10 cellular contexts compared by ENCODE assay signal in the genomic region with DNA sequence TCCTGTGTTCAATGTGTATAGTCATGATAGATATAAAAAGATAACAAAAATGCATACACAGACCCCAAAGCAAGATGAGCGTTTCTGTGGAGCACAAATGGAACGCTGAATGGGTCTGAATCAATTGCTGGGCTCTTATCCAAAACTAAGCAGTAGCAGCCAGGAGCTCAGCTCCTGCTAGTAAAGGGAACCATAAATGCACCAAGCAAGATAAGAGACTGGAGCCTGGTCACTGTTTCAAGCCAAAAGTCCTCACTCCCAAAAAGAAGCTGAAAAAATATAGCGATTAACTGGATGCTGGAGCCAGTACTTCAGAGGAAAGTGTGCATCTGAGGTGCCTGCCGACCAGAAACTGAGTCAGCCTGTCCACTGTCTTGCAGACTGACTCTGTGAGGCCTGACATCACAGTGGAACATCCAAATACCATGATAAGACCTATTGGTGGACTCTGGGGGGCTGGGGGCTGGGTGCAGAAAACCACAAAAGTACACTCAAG.
DNase-seq lines count a peak whose midpoint lies in the region; ATAC-seq and TF ChIP-seq lines count a peak whose summit lies in the region.
"Had no signal": no experiment of that assay in that cellular context is flagged by ENCODE, and none has a peak within 500 bp of the region (broad histone marks: within the 10 kb centered on the region; RNA-seq: fewer than 3 reads in every experiment).

No MANE protein-coding gene starts in this region.

- no peaks in the 10 kb centered on the region for H3K9me3 ChIP-seq in mammary epithelial cell (replicated peaks; ENCODE audit: insufficient read depth, low read length)

- H3K27me3 ChIP-seq in mammary epithelial cell (ENCODE audit: insufficient read depth, low read length) = no peaks in the 10 kb centered on the region
- H3K27me3 ChIP-seq: dorsolateral prefrontal cortex had no signal

- H3K4me1 ChIP-seq in mammary epithelial cell (ENCODE audit: insufficient read depth, low read length) = no peaks in the 10 kb centered on the region

- DNase-seq in activated naive CD4-positive, alpha-beta T cell treated with Interleukin-2 at 50 U/mL for 16 hours = peak; percentile 39
- DNase-seq in activated naive CD4-positive, alpha-beta T cell treated with anti-CD3 and anti-CD28 coated beads, Interleukin-2, amount 10 ng/mL, durations not matched to agents 7 days and 5 days = no peak
- DNase-seq in activated CD4-positive, alpha-beta T cell treated with anti-CD3 and anti-CD28 coated beads, Interleukin-2, amount 10 ng/mL, durations not matched to agents 24 days and 14 days = no peak
- DNase-seq in astrocyte of the spinal cord (ENCODE audit: low read depth, low spot score) (peak; percentile 63), mammary epithelial cell (no peak)
- DNase-seq in stimulated activated CD8-positive, alpha-beta memory T cell treated with anti-CD3 and anti-CD28 coated beads, Interleukin-7, amount 100 ng/mL, for 4 hours (ENCODE audit: low read depth in 2 of 2) = peak; percentile 55
- DNase-seq: dorsolateral prefrontal cortex, NCI-H524 treated with DMSO at 0.1 percent for 48 hours had no signal

- TF ChIP-seq CTCF in astrocyte of the spinal cord (IDR thresholded peaks at IDR 0.05; ENCODE audit: low read depth, low read length) (no peak), mammary epithelial cell (conservative IDR thresholded peaks at IDR 0.05 in 1 of 2, IDR thresholded peaks at IDR 0.05 in 1 of 2; ENCODE audit: extremely low read depth in 1 of 2, insufficient read depth in 1 of 2, low read depth in 1 of 2, low read length in 2 of 2) (no peak)

- dilution Hi-C loops in mammary epithelial cell (cut with HindIII; ENCODE audit: low sequenced_read_pairs) = no loop called here

- H3K9ac ChIP-seq in mammary epithelial cell (ENCODE audit: insufficient read depth, low read length) = no peak overlapping the region

- BruUV-seq in mammary epithelial cell (replicated peaks; lab: Mats Ljungman, UMichigan) = no TSS peak

- 76% methylated on average over 4 of the region's 4 CpGs for WGBS in mammary epithelial cell (ENCODE audit: low coverage, missing lambda C conversion rate)

- H3K4me3 Mint-ChIP-seq in activated naive CD4-positive, alpha-beta T cell treated with anti-CD3 and anti-CD28 coated beads, Interleukin-2, amount 10 ng/mL, durations not matched to agents 7 days and 5 days = no peak overlapping the region
- H3K4me3 Mint-ChIP-seq in activated CD4-positive, alpha-beta T cell treated with anti-CD3 and anti-CD28 coated beads, Interleukin-2, amount 10 ng/mL, durations not matched to agents 24 days and 14 days = no peak overlapping the region

- intact Hi-C loops in activated CD4-positive, alpha-beta T cell treated with anti-CD3 and anti-CD28 coated beads, Interleukin-2, amount 10 ng/mL, durations not matched to agents 24 days and 14 days (cut with micrococcal nuclease) = loop anchor here (2.0 kb wide), 2 partner anchors 17 to 65 kb away; no protein-coding TSS in a partner anchor
- intact Hi-C loops in mammary epithelial cell (cut with micrococcal nuclease) = no loop called here

- no peaks in the 10 kb centered on the region for H3K27me3 Mint-ChIP-seq in activated naive CD4-positive, alpha-beta T cell treated with anti-CD3 and anti-CD28 coated beads, Interleukin-2, amount 10 ng/mL, durations not matched to agents 7 days and 5 days
- H3K27me3 Mint-ChIP-seq in activated CD4-positive, alpha-beta T cell treated with anti-CD3 and anti-CD28 coated beads, Interleukin-2, amount 10 ng/mL, durations not matched to agents 24 days and 14 days = no peaks in the 10 kb centered on the region

- H3K36me3 ChIP-seq in mammary epithelial cell (ENCODE audit: insufficient read depth, low read length) = peaks cover 2% of the 10 kb centered on the region

- no peaks in the 10 kb centered on the region for H4K20me1 ChIP-seq in mammary epithelial cell (ENCODE audit: insufficient read depth, low read length)

- CTCF ChIA-PET in activated naive CD4-positive, alpha-beta T cell treated with anti-CD3 and anti-CD28 coated beads, Interleukin-2, amount 10 ng/mL, durations not matched to agents 7 days and 5 days (lab: Charles Lee) = interaction anchor here (1.4 kb wide), 1 partner anchor 61 kb away, joined by 4 read pairs; no protein-coding TSS in a partner anchor
- CTCF ChIA-PET in mammary epithelial cell (lab: Charles Lee; ENCODE audit: low non-redundant PET) = no interaction called here

- no peak overlapping the region for H3K27ac ChIP-seq in mammary epithelial cell (ENCODE audit: insufficient read depth, low read depth, low read length)
- H3K27ac ChIP-seq: dorsolateral prefrontal cortex had no signal

- peaks cover 72% of the 10 kb centered on the region for H3K36me3 Mint-ChIP-seq in activated naive CD4-positive, alpha-beta T cell treated with anti-CD3 and anti-CD28 coated beads, Interleukin-2, amount 10 ng/mL, durations not matched to agents 7 days and 5 days
- H3K36me3 Mint-ChIP-seq in activated CD4-positive, alpha-beta T cell treated with anti-CD3 and anti-CD28 coated beads, Interleukin-2, amount 10 ng/mL, durations not matched to agents 24 days and 14 days (ENCODE audit: low read depth) = peaks cover 73% of the 10 kb centered on the region

- H3K79me2 ChIP-seq in mammary epithelial cell (ENCODE audit: insufficient read depth, low read length) = no peaks in the 10 kb centered on the region

- no peak overlapping the region for H3K4me2 ChIP-seq in mammary epithelial cell (ENCODE audit: insufficient read depth, low read depth, low read length)

- H3K4me3 ChIP-seq in astrocyte of the spinal cord (ENCODE audit: low read depth, low read length) = no peak overlapping the region
- H3K4me3 ChIP-seq in mammary epithelial cell (replicated peaks in 1 of 3; ENCODE audit: insufficient read depth in 1 of 3, low read depth in 2 of 3, low read length in 3 of 3) = no peak overlapping the region
- H3K4me3 ChIP-seq: dorsolateral prefrontal cortex had no signal

- no peak for TF ChIP-seq POLR2A in GM18505 (IDR thresholded peaks at IDR 0.05; ENCODE audit: borderline replicate concordance, extremely low read depth, insufficient read depth, insufficient read length)

- in situ Hi-C loops in astrocyte of the spinal cord (cut with HindIII; ENCODE audit: low sequenced_read_pairs) = no loop called here
- in situ Hi-C loops in mammary epithelial cell (cut with MboI; ENCODE audit: low sequenced_read_pairs in 2 of 2) = no loop called here

- H3K4me1 Mint-ChIP-seq in activated naive CD4-positive, alpha-beta T cell treated with anti-CD3 and anti-CD28 coated beads, Interleukin-2, amount 10 ng/mL, durations not matched to agents 7 days and 5 days = peaks cover 72% of the 10 kb centered on the region
- peaks cover 62% of the 10 kb centered on the region for H3K4me1 Mint-ChIP-seq in activated CD4-positive, alpha-beta T cell treated with anti-CD3 and anti-CD28 coated beads, Interleukin-2, amount 10 ng/mL, durations not matched to agents 24 days and 14 days

- H3K9me3 Mint-ChIP-seq in activated naive CD4-positive, alpha-beta T cell treated with anti-CD3 and anti-CD28 coated beads, Interleukin-2, amount 10 ng/mL, durations not matched to agents 7 days and 5 days = peaks cover 8% of the 10 kb centered on the region
- H3K9me3 Mint-ChIP-seq in activated CD4-positive, alpha-beta T cell treated with anti-CD3 and anti-CD28 coated beads, Interleukin-2, amount 10 ng/mL, durations not matched to agents 24 days and 14 days = no peaks in the 10 kb centered on the region

- H2AFZ ChIP-seq in mammary epithelial cell (ENCODE audit: low read depth, low read length) = no peak overlapping the region

- H3K27ac Mint-ChIP-seq in activated naive CD4-positive, alpha-beta T cell treated with anti-CD3 and anti-CD28 coated beads, Interleukin-2, amount 10 ng/mL, durations not matched to agents 7 days and 5 days = no peak overlapping the region
- H3K27ac Mint-ChIP-seq in activated CD4-positive, alpha-beta T cell treated with anti-CD3 and anti-CD28 coated beads, Interleukin-2, amount 10 ng/mL, durations not matched to agents 24 days and 14 days = peak overlapping the region; percentile 71

- ATAC-seq in GM18505 (IDR thresholded peaks at IDR 0.05; ENCODE audit: unreplicated experiment) (no peak), GM21515 (IDR thresholded peaks at IDR 0.05; ENCODE audit: unreplicated experiment) (no peak)

Comparison
In these comparisons a context has a peak if more than half of its experiments do, and no peak if none do; other contexts are left out.
1. DNase-seq: peak in activated naive CD4-positive, alpha-beta T cell treated with Interleukin-2 at 50 U/mL for 16 hours (single experiment), astrocyte of the spinal cord (single experiment) and stimulated activated CD8-positive, alpha-beta memory T cell treated with anti-CD3 and anti-CD28 coated beads, Interleukin-7, amount 100 ng/mL, for 4 hours (2 of 2); none in activated naive CD4-positive, alpha-beta T cell treated with anti-CD3 and anti-CD28 coated beads, Interleukin-2, amount 10 ng/mL, durations not matched to agents 7 days and 5 days (single experiment), activated CD4-positive, alpha-beta T cell treated with anti-CD3 and anti-CD28 coated beads, Interleukin-2, amount 10 ng/mL, durations not matched to agents 24 days and 14 days (single experiment) and mammary epithelial cell (single experiment).